11 cellular contexts compared by ENCODE assay signal in the genomic region with DNA sequence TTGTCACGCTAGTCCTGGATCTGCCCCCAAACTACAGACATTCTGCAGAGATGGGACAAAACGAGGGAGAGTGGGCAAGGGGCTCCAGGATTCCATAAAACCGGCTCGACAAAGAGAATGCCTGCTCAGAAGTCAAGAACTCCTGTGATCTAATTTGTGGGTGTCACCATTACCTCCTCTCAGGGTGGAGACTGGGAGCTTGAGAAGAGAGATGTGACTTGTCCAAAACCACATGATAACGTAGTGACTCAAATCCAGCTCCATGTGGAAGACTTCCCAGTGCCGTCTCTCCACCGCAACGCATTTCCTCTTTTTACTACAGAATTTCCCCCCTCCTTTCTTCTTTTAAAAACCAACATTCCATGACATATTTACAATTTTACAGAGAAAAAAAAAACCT. TPM values are rescaled to one million over a fixed set of nuclear protein-coding genes. Genes with fewer than 3 reads are reported as not detected.
DNase-seq lines count a peak whose midpoint lies in the region; ATAC-seq and TF ChIP-seq lines count a peak whose summit lies in the region.
"Had no signal": no experiment of that assay in that cellular context is flagged by ENCODE, and none has a peak within 500 bp of the region (broad histone marks: within the 10 kb centered on the region; RNA-seq: fewer than 3 reads in every experiment).

No MANE protein-coding gene starts in this region.

- H3K27ac Mint-ChIP-seq in GM23338: no peak overlapping the region

- H3K4me1 ChIP-seq in GM23338 (ENCODE audit: insufficient read depth) (peaks cover 70% of the 10 kb centered on the region), mucosa of descending colon (ENCODE audit: low read depth) (peaks cover 18% of the 10 kb centered on the region), sigmoid colon (peaks cover 0 to 11% (median 5%) of the 10 kb centered on the region in 4 donors)

- no peaks in the 10 kb centered on the region for H3K9me2 ChIP-seq in GM23338 (ENCODE audit: insufficient read depth)

- ATAC-seq in GM23338 (no peak), left cardiac atrium (peak; percentile 60 to 66), mucosa of descending colon (no peak)

- H3K27ac ChIP-seq in GM23338 (ENCODE audit: low read depth) (peak overlapping the region; percentile 70; the same call in 1 of the 2 replicates), sigmoid colon (peak overlapping the region in 2 of 4 donors; percentile 29 to 51)
- H3K27ac ChIP-seq: HL-60 had no signal

- H3K4me2 ChIP-seq in GM23338: no peak overlapping the region

- no peaks in the 10 kb centered on the region for H3K9me3 Mint-ChIP-seq in GM23338

- 73 to 80% methylated on average over 8 of the region's 8 CpGs for WGBS in sigmoid colon, 2 donors

- TF ChIP-seq EP300 in sigmoid colon (IDR thresholded peaks at IDR 0.05): no peak

- H3K9me3 ChIP-seq in mucosa of descending colon (no peaks in the 10 kb centered on the region), sigmoid colon (no peaks in the 10 kb centered on the region)

- H3F3A ChIP-seq in GM23338 (replicated peaks; ENCODE audit: low read depth): peaks cover 18% of the 10 kb centered on the region

- no peak for TF ChIP-seq CTCF in GM23338 (conservative IDR thresholded peaks at IDR 0.05; ENCODE audit: low read depth in 2 of 2)
- no peak for TF ChIP-seq CTCF in mucosa of descending colon (IDR thresholded peaks at IDR 0.05)
- no peak for TF ChIP-seq CTCF in sigmoid colon (IDR thresholded peaks at IDR 0.05)

- no peak overlapping the region; the same call in 2 of the 3 replicates for H3K4me3 Mint-ChIP-seq in GM23338

- intact Hi-C loops in left cardiac atrium (cut with DNase I): no loop called here
- intact Hi-C loops in mucosa of descending colon (cut with DNase I, micrococcal nuclease): no loop called here
- intact Hi-C loops in sigmoid colon (cut with DNase I): no loop called here

- DNase-seq in A172 (ENCODE audit: low spot score): peak; percentile 88
- DNase-seq in GM23338 (ENCODE audit: low spot score): no peak
- DNase-seq in activated CD8-positive, alpha-beta memory T cell treated with anti-CD3 and anti-CD28 coated beads, Interleukin-2, amount 50 U/mL, for 48 hours: peak; percentile 47
- no peak for DNase-seq in left cardiac atrium
- no peak for DNase-seq in COLO668 (lab: John Stamatoyannopoulos, UW; ENCODE audit: unreplicated experiment)
- no peak for DNase-seq in COLO829 (ENCODE audit: low spot score)
- DNase-seq in mucosa of descending colon: no peak
- no peak for DNase-seq in sigmoid colon
- DNase-seq: NCI-H774, posterior cingulate gyrus had no signal

- H3K27me3 ChIP-seq in GM23338 (ENCODE audit: insufficient read depth): no peaks in the 10 kb centered on the region
- no peaks in the 10 kb centered on the region for H3K27me3 ChIP-seq in sigmoid colon

- peaks cover 82% of the 10 kb centered on the region for H3K79me2 ChIP-seq in GM23338 (replicated peaks; ENCODE audit: insufficient read depth)

- H3K4me3 ChIP-seq in GM23338: no peak overlapping the region
- H3K4me3 ChIP-seq in mucosa of descending colon: no peak overlapping the region
- no peak overlapping the region for H3K4me3 ChIP-seq in sigmoid colon

- H3K27me3 Mint-ChIP-seq in GM23338 (ENCODE audit: insufficient read depth, low read depth, poor library complexity): peaks cover 6% of the 10 kb centered on the region

- peaks cover 70% of the 10 kb centered on the region for H4K20me1 ChIP-seq in GM23338 (replicated peaks; ENCODE audit: insufficient read depth)

- no peak overlapping the region for H2AFZ ChIP-seq in GM23338

- H3K36me3 ChIP-seq in GM23338 (ENCODE audit: insufficient read depth): no peaks in the 10 kb centered on the region
- no peaks in the 10 kb centered on the region for H3K36me3 ChIP-seq in mucosa of descending colon (ENCODE audit: low read depth)
- H3K36me3 ChIP-seq in sigmoid colon: no peaks in the 10 kb centered on the region

- H3K4me1 Mint-ChIP-seq in GM23338: peaks cover 63% of the 10 kb centered on the region

- H3K36me3 Mint-ChIP-seq in GM23338 (ENCODE audit: low read depth): peaks cover 3% of the 10 kb centered on the region; the same call in 2 of the 3 replicates

- no peak for TF ChIP-seq POLR2A in sigmoid colon (IDR thresholded peaks at IDR 0.05)

TF ChIP-seq in GM23338, 12 proteins besides CTCF, POLR2A, EP300 and RAD21:
- no peak for TF ChIP-seq POLR2AphosphoS5 (IDR thresholded peaks at IDR 0.05; ENCODE audit: low read depth)
- TF ChIP-seq, protein P1, sequence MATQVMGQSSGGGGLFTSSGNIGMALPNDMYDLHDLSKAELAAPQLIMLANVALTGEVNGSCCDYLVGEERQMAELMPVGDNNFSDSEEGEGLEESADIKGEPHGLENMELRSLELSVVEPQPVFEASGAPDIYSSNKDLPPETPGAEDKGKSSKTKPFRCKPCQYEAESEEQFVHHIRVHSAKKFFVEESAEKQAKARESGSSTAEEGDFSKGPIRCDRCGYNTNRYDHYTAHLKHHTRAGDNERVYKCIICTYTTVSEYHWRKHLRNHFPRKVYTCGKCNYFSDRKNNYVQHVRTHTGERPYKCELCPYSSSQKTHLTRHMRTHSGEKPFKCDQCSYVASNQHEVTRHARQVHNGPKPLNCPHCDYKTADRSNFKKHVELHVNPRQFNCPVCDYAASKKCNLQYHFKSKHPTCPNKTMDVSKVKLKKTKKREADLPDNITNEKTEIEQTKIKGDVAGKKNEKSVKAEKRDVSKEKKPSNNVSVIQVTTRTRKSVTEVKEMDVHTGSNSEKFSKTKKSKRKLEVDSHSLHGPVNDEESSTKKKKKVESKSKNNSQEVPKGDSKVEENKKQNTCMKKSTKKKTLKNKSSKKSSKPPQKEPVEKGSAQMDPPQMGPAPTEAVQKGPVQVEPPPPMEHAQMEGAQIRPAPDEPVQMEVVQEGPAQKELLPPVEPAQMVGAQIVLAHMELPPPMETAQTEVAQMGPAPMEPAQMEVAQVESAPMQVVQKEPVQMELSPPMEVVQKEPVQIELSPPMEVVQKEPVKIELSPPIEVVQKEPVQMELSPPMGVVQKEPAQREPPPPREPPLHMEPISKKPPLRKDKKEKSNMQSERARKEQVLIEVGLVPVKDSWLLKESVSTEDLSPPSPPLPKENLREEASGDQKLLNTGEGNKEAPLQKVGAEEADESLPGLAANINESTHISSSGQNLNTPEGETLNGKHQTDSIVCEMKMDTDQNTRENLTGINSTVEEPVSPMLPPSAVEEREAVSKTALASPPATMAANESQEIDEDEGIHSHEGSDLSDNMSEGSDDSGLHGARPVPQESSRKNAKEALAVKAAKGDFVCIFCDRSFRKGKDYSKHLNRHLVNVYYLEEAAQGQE (IDR thresholded peaks at IDR 0.05; ENCODE audit: unreplicated experiment): no peak

RNA-seq across cellular contexts. Expression of a gene that starts 44.3 kb away (rescaled TPM):
- 3.4 and 3.5 TPM in 2 replicates for total RNA-seq in A172 (2014; rRNA removed; shearing (Covaris generic))
- 20.5 and 20.6 TPM in 2 replicates for total RNA-seq in GM23338 (2014; rRNA removed; shearing (Covaris generic))
- 11.1 and 11.2 TPM in 2 replicates for polyA plus RNA-seq in GM23338 (2016; fragmentation: Nextera tagmentation; extraction: Ambion mirVana)
- total RNA-seq in left cardiac atrium: 1 to 10 TPM; 1.2 to 2.6 TPM
- total RNA-seq in mucosa of descending colon: 10 to 100 TPM in 1 of 3 donors, 1 to 10 TPM in 2; 2.8 to 11.2 (median 3.8) TPM
- 10 to 100 TPM in 1 of 4 donors, 1 to 10 TPM in 3; 4.6 to 10.5 (median 5.9) TPM for total RNA-seq in sigmoid colon
- polyA plus RNA-seq in sigmoid colon: 1 to 10 TPM in 2 of 3 donors, under 1 TPM in 1; 0.46 to 4.0 (median 1.2) TPM

Comparison
In these comparisons a context has a peak if more than half of its experiments do, and no peak if none do; other contexts are left out.
1. DNase-seq: peak in A172 (single experiment) and activated CD8-positive, alpha-beta memory T cell treated with anti-CD3 and anti-CD28 coated beads, Interleukin-2, amount 50 U/mL, for 48 hours (single experiment); none in GM23338 (single experiment), left cardiac atrium (single experiment), COLO668 (single experiment), COLO829 (single experiment), mucosa of descending colon (0 of 3) and sigmoid colon (single experiment).
2. ATAC-seq: peak in left cardiac atrium (2 of 2); none in GM23338 (single experiment) and mucosa of descending colon (single experiment).